Comparison of ENCODE assay signal across 2 cellular contexts in genomic region chr16:86925067-86925791, GRCh38.
TF ChIP-seq lines count a peak whose summit lies in the region.

No MANE protein-coding gene starts in this region.

TF ChIP-seq in HEK293, 187 proteins besides CTCF, POLR2A, EP300 and RAD21 (continued from another document):
- peak; percentile 96 for TF ChIP-seq ZBTB44 (tag by site-specific recombination; IDR thresholded peaks at IDR 0.05)
- TF ChIP-seq OSR2 (tag by site-specific recombination; IDR thresholded peaks at IDR 0.05) = peak; percentile 69
- TF ChIP-seq TRIM28 (IDR thresholded peaks at IDR 0.05; ENCODE audit: borderline replicate concordance, low read length) = peak; percentile 66; the same call in 1 of the 2 replicates
- peak; percentile 88 for TF ChIP-seq ZNF561 (tag by site-specific recombination; IDR thresholded peaks at IDR 0.05; ENCODE audit: borderline replicate concordance)
- TF ChIP-seq ZXDB (tag by site-specific recombination; IDR thresholded peaks at IDR 0.05) = peak; percentile 31; the same call in 1 of the 2 replicates
- TF ChIP-seq SP7 (tag by site-specific recombination; IDR thresholded peaks at IDR 0.05) = peak; percentile 88
- TF ChIP-seq TSHZ1 (tag by site-specific recombination; IDR thresholded peaks at IDR 0.05; ENCODE audit: borderline replicate concordance) = peak; percentile 75; the same call in 1 of the 2 replicates
- TF ChIP-seq ZNF10 (tag by site-specific recombination; IDR thresholded peaks at IDR 0.05) = 0 out of 2 replicates have a peak, but pooled peaks have one; percentile 42
- TF ChIP-seq ZEB2 (tag by site-specific recombination; IDR thresholded peaks at IDR 0.05) = peak; percentile 37; the same call in 1 of the 2 replicates
- TF ChIP-seq ZNF354C (tag by site-specific recombination; IDR thresholded peaks at IDR 0.05; ENCODE audit: borderline replicate concordance, low read depth) = no peak
- TF ChIP-seq ZBTB6 (tag by site-specific recombination; IDR thresholded peaks at IDR 0.05) = no peak
- TF ChIP-seq IKZF3 (tag by site-specific recombination; IDR thresholded peaks at IDR 0.05) = peak; percentile 49; the same call in 1 of the 2 replicates
- TF ChIP-seq ZNF776 (tag by site-specific recombination; IDR thresholded peaks at IDR 0.05; ENCODE audit: borderline replicate concordance) = no peak
- TF ChIP-seq ZBTB17 (tag by site-specific recombination; IDR thresholded peaks at IDR 0.05) = peak; percentile 96
- no peak for TF ChIP-seq PRDM4 (tag by site-specific recombination; IDR thresholded peaks at IDR 0.05)
- peak; percentile 60 for TF ChIP-seq ZBTB8A (tag by site-specific recombination; IDR thresholded peaks at IDR 0.05)
- 0 out of 2 replicates have a peak, but pooled peaks have one; percentile 50 for TF ChIP-seq ZNF660 (tag by site-specific recombination; IDR thresholded peaks at IDR 0.05)
- TF ChIP-seq ZBTB20 (tag by site-specific recombination; IDR thresholded peaks at IDR 0.05) = peak; percentile 82
- TF ChIP-seq ZNF169 (tag by site-specific recombination; IDR thresholded peaks at IDR 0.05) = no peak
- TF ChIP-seq ZFHX2 (tag by site-specific recombination; conservative IDR thresholded peaks at IDR 0.05) = peak; percentile 39
- TF ChIP-seq ZNF341 (tag by site-specific recombination; IDR thresholded peaks at IDR 0.05; ENCODE audit: low read depth) = peak; percentile 30; the same call in 1 of the 2 replicates
- TF ChIP-seq GFI1B (tag by site-specific recombination; IDR thresholded peaks at IDR 0.05) = peak; percentile 80; the same call in 1 of the 2 replicates

TF ChIP-seq in SK-N-SH treated with all-trans-retinoic acid at 6 μM for 48 hours, 23 proteins besides CTCF, POLR2A, EP300 and RAD21 (continued from another document):
- TF ChIP-seq TSHZ2 (CRISPR knock-in tag; IDR thresholded peaks at IDR 0.05) = no peak
- TF ChIP-seq ZC3H10 (CRISPR knock-in tag; IDR thresholded peaks at IDR 0.05) = no peak
- no peak for TF ChIP-seq ARNTL (CRISPR knock-in tag; IDR thresholded peaks at IDR 0.05; ENCODE audit: borderline replicate concordance, low read depth)
- TF ChIP-seq CSRNP3 (CRISPR knock-in tag; IDR thresholded peaks at IDR 0.05) = no peak
- TF ChIP-seq ZNF70 (CRISPR knock-in tag; IDR thresholded peaks at IDR 0.05) = no peak
- TF ChIP-seq PATZ1 (CRISPR knock-in tag; IDR thresholded peaks at IDR 0.05; ENCODE audit: borderline replicate concordance) = no peak
- no peak for TF ChIP-seq TCF4 (CRISPR knock-in tag; IDR thresholded peaks at IDR 0.05; ENCODE audit: borderline replicate concordance)
- no peak for TF ChIP-seq RARB (CRISPR knock-in tag; IDR thresholded peaks at IDR 0.05)
- no peak for TF ChIP-seq CREB5 (CRISPR knock-in tag; IDR thresholded peaks at IDR 0.05; ENCODE audit: low read depth)
- no peak for TF ChIP-seq TOX (CRISPR knock-in tag; IDR thresholded peaks at IDR 0.05; ENCODE audit: borderline replicate concordance)
- TF ChIP-seq BACH2 (CRISPR knock-in tag; IDR thresholded peaks at IDR 0.05; ENCODE audit: borderline replicate concordance) = no peak
- no peak for TF ChIP-seq CSDC2 (CRISPR knock-in tag; IDR thresholded peaks at IDR 0.05)
- TF ChIP-seq GLIS3 (CRISPR knock-in tag; IDR thresholded peaks at IDR 0.05) = no peak
- TF ChIP-seq ZFP30 (CRISPR knock-in tag; IDR thresholded peaks at IDR 0.05) = no peak
- TF ChIP-seq SNAI2 (CRISPR knock-in tag; IDR thresholded peaks at IDR 0.05) = no peak
